8 cellular contexts compared by ENCODE assay signal in the genomic region with DNA sequence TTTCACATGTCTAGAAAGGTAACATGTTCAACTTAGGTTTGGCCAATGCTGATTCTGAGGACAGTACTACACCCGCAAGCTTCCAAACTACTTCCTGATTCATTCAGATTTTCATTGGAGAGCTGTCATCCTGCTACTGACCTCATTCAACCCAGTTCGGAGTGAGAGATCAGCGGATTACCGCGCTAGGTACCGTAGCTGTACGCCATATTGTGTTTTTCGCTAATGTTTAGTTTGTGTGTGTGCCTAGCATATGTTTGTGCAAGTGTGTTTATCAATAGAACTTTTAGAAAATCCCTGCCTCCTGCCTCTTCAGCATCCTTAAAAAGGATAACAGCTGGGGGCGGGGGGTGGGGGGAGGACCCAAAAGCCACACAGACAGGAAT. TPM values are rescaled to one million over a fixed set of nuclear protein-coding genes. Genes with fewer than 3 reads are reported as not detected.
A peak's percentile ranks its signal among the peaks of the same experiment; 100 is the strongest.
DNase-seq lines count a peak whose midpoint lies in the region; ATAC-seq and TF ChIP-seq lines count a peak whose summit lies in the region.

No MANE protein-coding gene starts in this region.

- peak overlapping the region; percentile 81 for H3K4me3 ChIP-seq in epithelial cell of proximal tubule (ENCODE audit: low read depth, low read length)
- peak overlapping the region; percentile 40 to 96 for H3K4me3 ChIP-seq in muscle layer of colon (ENCODE audit: low read depth in 1 of 2, low read length in 2 of 2)

- H3K9me3 ChIP-seq in muscle layer of colon (ENCODE audit: low read length): no peaks in the 10 kb centered on the region

- H3K27ac ChIP-seq in C4-2B (peak overlapping the region; percentile 85), muscle layer of colon (ENCODE audit: low read depth, low read length) (peak overlapping the region; percentile 94)

- TF ChIP-seq CTCF in C4-2B (conservative IDR thresholded peaks at IDR 0.05) (no peak), epithelial cell of proximal tubule (conservative IDR thresholded peaks at IDR 0.05; ENCODE audit: low read depth, low read length) (no peak)

- H3K36me3 ChIP-seq in muscle layer of colon (ENCODE audit: insufficient read depth, low read length): no peaks in the 10 kb centered on the region

- peak overlapping the region; percentile 91 for H3K9ac ChIP-seq in muscle layer of colon (ENCODE audit: low read length)

- ATAC-seq in HG02610 (IDR thresholded peaks at IDR 0.05; ENCODE audit: unreplicated experiment): peak; percentile 12
- ATAC-seq in HG03196 (IDR thresholded peaks at IDR 0.05; ENCODE audit: unreplicated experiment): no peak

- no peaks in the 10 kb centered on the region for H3K27me3 ChIP-seq in muscle layer of colon (ENCODE audit: control insufficient read depth in 1 of 2, insufficient read depth in 2 of 2, low read length in 2 of 2)

- peak; percentile 33 for DNase-seq in NCI-H774 (lab: John Stamatoyannopoulos, UW)
- peak; percentile 27 for DNase-seq in activated T-cell treated with anti-CD3 and anti-CD28 coated beads for 24 hours (ENCODE audit: low read depth)
- DNase-seq in epithelial cell of proximal tubule (ENCODE audit: low read depth): peak; percentile 41
- peak; percentile 73 for DNase-seq in superior temporal gyrus (ENCODE audit: extremely low spot score)

- H3K4me1 ChIP-seq in muscle layer of colon (ENCODE audit: insufficient read depth, low read length): peaks cover 25% of the 10 kb centered on the region

RNA-seq across cellular contexts. Expression of gene ZBTB20, which starts 1.1 kb away (rescaled TPM):
- total RNA-seq in epithelial cell of proximal tubule: 7.1 and 11.2 TPM in 2 replicates
